Comparison of ENCODE assay signal across 8 cellular contexts in the genomic region with DNA sequence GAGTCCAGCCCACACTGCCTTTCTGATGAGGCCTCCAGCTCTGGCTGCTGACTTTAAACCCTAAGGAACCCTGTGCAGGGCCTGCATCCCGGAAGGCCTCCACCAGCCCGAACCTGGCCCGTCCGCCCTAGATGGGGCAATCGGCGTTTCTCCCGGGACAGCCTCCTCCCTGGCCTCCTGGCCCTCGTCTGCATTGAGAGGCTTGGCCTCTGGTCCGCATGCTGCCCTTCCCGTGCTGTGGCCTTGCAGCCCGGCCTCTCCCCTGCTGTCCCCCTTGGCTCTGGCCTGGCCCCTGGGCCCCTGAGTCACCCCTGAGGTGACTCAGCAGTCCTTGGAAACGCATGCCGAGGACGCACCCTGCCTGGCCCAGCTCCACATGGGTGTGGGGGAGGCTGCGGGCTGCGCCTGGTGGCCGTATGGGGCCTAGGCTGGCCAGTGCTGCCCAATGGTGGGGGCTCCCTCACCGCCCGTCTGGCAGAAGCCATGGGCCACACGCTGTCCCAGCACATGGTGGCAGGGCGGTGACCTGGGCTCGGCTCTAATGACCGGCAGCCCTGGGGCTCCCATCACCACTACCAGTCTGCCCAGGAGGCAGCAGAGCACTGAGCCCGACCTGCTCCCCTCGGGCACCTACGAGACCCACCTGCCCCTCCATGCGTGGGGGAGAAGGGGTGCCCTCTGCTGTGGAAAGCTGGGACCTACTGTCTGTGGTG. TPM values are rescaled to one million over a fixed set of nuclear protein-coding genes. Genes with fewer than 3 reads are reported as not detected.
DNase-seq lines count a peak whose midpoint lies in the region; ATAC-seq and TF ChIP-seq lines count a peak whose summit lies in the region.

No MANE protein-coding gene starts in this region.

- 7 to 30% (median 26%) methylated on average over 2 to 27 of the region's 27 CpGs for WGBS in adrenal gland, 4 donors

- no peak for ATAC-seq in HG03196 (IDR thresholded peaks at IDR 0.05; ENCODE audit: unreplicated experiment)
- no peak for ATAC-seq in GM21381 (IDR thresholded peaks at IDR 0.05; ENCODE audit: unreplicated experiment)
- ATAC-seq in HG02623 (IDR thresholded peaks at IDR 0.05; ENCODE audit: unreplicated experiment), result no peak

- H3K27ac ChIP-seq in HEK293 (ENCODE audit: extremely low read depth, low read depth, low read length) (no peak overlapping the region), adrenal gland (peak overlapping the region; percentile 79 to 96 (median 88)), iPS-18a (ENCODE audit: low read length) (no peak overlapping the region), stomach smooth muscle (ENCODE audit: low read length) (peak overlapping the region; percentile 71)

- peak in 1 of 2 donors; percentile 61 for TF ChIP-seq POLR2A in adrenal gland (IDR thresholded peaks at IDR 0.05)

- H3K4me3 ChIP-seq in HEK293 (ENCODE audit: low read depth, low read length), result no peak overlapping the region
- H3K4me3 ChIP-seq in adrenal gland, result no peak overlapping the region
- H3K4me3 ChIP-seq in iPS-18a (ENCODE audit: low read length), result no peak overlapping the region
- peak overlapping the region in 1 of 2 donors; percentile 40 for H3K4me3 ChIP-seq in stomach smooth muscle (ENCODE audit: low read length in 2 of 2)

- H3K9ac ChIP-seq in iPS-18a (ENCODE audit: low read length), result peak overlapping the region; percentile 33
- peak overlapping the region in 1 of 2 donors; percentile 48 for H3K9ac ChIP-seq in stomach smooth muscle (ENCODE audit: low read length in 2 of 2)

- H3K36me3 ChIP-seq in HEK293 (ENCODE audit: control insufficient read depth in 2 of 2, insufficient read depth in 1 of 2, low read length in 2 of 2), result peaks cover 0 to 3% of the 10 kb centered on the region in 2 experiments; a peak in 1 of 3 replicates
- H3K36me3 ChIP-seq in adrenal gland (replicated peaks in 1 of 2), result no peaks in the 10 kb centered on the region
- no peaks in the 10 kb centered on the region for H3K36me3 ChIP-seq in iPS-18a (ENCODE audit: control insufficient read depth, low read depth, low read length)
- H3K36me3 ChIP-seq in stomach smooth muscle (ENCODE audit: control insufficient read depth in 2 of 2, insufficient read depth in 2 of 2, low read length in 2 of 2), result no peaks in the 10 kb centered on the region

- intact Hi-C loops in adrenal gland (cut with DNase I), result no loop called here

- DNase-seq in adrenal gland (peak; percentile 81 to 96 (median 92)), cerebellar cortex (ENCODE audit: low spot score) (no peak)

- H3K9me3 ChIP-seq in HEK293 (ENCODE audit: control insufficient read depth, insufficient read depth, low read depth, low read length) (no peaks in the 10 kb centered on the region), adrenal gland (replicated peaks in 1 of 3) (no peaks in the 10 kb centered on the region), iPS-18a (ENCODE audit: control insufficient read depth, low read depth, low read length) (no peaks in the 10 kb centered on the region), stomach smooth muscle (ENCODE audit: control insufficient read depth in 2 of 2, low read length in 2 of 2) (no peaks in the 10 kb centered on the region)

- POLR2A ChIA-PET in HEK293 (lab: Yijun Ruan, JAX), result interaction anchor here (1.0 to 3.8 kb wide), 4 partner anchors 11 to 31 kb away, joined by 3 to 19 read pairs (median 14); a partner anchor contains a TSS

- H3K4me1 ChIP-seq in HEK293 (ENCODE audit: control insufficient read depth, insufficient read depth, low read length) (peaks cover 9% of the 10 kb centered on the region), adrenal gland (replicated peaks in 1 of 2) (peaks cover 92 to 100% of the 10 kb centered on the region in 2 donors), iPS-18a (ENCODE audit: control insufficient read depth, low read depth, low read length) (peaks cover 24% of the 10 kb centered on the region), stomach smooth muscle (ENCODE audit: control insufficient read depth, insufficient read depth, low read length) (peaks cover 82% of the 10 kb centered on the region)

- H3K27me3 ChIP-seq in adrenal gland, result no peaks in the 10 kb centered on the region
- H3K27me3 ChIP-seq in iPS-18a (ENCODE audit: control insufficient read depth, insufficient read depth, low read length), result no peaks in the 10 kb centered on the region
- H3K27me3 ChIP-seq in stomach smooth muscle (ENCODE audit: control insufficient read depth in 1 of 2, insufficient read depth in 2 of 2, low read length in 2 of 2), result no peaks in the 10 kb centered on the region

- TF ChIP-seq CTCF in HEK293 (tag by site-specific recombination; IDR thresholded peaks at IDR 0.05), result 0 out of 2 replicates have a peak, but pooled peaks have one; percentile 9
- peak in 5 of 6 experiments; percentile 3 to 68 (median 34) for TF ChIP-seq CTCF in adrenal gland (IDR thresholded peaks at IDR 0.05)

- CTCF ChIA-PET in HEK293 (lab: Yijun Ruan, JAX), result interaction anchor here (0.5 to 5.5 kb wide), 12 partner anchors 8 to 107 kb away, joined by 3 to 40 read pairs (median 5); a partner anchor contains a TSS

TF ChIP-seq in HEK293, 187 proteins besides CTCF, POLR2A, EP300 and RAD21 (continues in another document):
- TF ChIP-seq ZNF10 (tag by site-specific recombination; IDR thresholded peaks at IDR 0.05) (no peak), ZNF350 (tag by site-specific recombination; IDR thresholded peaks at IDR 0.05) (no peak), ZNF777 (tag by site-specific recombination; IDR thresholded peaks at IDR 0.05; ENCODE audit: borderline replicate concordance) (no peak)
- TF ChIP-seq, protein P1, sequence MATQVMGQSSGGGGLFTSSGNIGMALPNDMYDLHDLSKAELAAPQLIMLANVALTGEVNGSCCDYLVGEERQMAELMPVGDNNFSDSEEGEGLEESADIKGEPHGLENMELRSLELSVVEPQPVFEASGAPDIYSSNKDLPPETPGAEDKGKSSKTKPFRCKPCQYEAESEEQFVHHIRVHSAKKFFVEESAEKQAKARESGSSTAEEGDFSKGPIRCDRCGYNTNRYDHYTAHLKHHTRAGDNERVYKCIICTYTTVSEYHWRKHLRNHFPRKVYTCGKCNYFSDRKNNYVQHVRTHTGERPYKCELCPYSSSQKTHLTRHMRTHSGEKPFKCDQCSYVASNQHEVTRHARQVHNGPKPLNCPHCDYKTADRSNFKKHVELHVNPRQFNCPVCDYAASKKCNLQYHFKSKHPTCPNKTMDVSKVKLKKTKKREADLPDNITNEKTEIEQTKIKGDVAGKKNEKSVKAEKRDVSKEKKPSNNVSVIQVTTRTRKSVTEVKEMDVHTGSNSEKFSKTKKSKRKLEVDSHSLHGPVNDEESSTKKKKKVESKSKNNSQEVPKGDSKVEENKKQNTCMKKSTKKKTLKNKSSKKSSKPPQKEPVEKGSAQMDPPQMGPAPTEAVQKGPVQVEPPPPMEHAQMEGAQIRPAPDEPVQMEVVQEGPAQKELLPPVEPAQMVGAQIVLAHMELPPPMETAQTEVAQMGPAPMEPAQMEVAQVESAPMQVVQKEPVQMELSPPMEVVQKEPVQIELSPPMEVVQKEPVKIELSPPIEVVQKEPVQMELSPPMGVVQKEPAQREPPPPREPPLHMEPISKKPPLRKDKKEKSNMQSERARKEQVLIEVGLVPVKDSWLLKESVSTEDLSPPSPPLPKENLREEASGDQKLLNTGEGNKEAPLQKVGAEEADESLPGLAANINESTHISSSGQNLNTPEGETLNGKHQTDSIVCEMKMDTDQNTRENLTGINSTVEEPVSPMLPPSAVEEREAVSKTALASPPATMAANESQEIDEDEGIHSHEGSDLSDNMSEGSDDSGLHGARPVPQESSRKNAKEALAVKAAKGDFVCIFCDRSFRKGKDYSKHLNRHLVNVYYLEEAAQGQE (tag by site-specific recombination; IDR thresholded peaks at IDR 0.05), result no peak
- TF ChIP-seq, protein P2, sequence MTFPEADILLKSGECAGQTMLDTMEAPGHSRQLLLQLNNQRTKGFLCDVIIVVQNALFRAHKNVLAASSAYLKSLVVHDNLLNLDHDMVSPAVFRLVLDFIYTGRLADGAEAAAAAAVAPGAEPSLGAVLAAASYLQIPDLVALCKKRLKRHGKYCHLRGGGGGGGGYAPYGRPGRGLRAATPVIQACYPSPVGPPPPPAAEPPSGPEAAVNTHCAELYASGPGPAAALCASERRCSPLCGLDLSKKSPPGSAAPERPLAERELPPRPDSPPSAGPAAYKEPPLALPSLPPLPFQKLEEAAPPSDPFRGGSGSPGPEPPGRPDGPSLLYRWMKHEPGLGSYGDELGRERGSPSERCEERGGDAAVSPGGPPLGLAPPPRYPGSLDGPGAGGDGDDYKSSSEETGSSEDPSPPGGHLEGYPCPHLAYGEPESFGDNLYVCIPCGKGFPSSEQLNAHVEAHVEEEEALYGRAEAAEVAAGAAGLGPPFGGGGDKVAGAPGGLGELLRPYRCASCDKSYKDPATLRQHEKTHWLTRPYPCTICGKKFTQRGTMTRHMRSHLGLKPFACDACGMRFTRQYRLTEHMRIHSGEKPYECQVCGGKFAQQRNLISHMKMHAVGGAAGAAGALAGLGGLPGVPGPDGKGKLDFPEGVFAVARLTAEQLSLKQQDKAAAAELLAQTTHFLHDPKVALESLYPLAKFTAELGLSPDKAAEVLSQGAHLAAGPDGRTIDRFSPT (tag by site-specific recombination; IDR thresholded peaks at IDR 0.05), result 0 out of 2 replicates have a peak, but pooled peaks have one; percentile 20

RNA-seq across cellular contexts. Expression of a gene that starts 25.7 kb away (rescaled TPM):
- 100 to 1,000 TPM in 1 of 8 donors, 10 to 100 TPM in 7; 69.9 to 112 (median 87.4) TPM for total RNA-seq in adrenal gland
- 100 to 1,000 TPM in 1 of 3 donors, 10 to 100 TPM in 2; 20.9 to 104 (median 96.4) TPM for polyA plus RNA-seq in adrenal gland

RNA-seq across cellular contexts. Expression of a gene that starts 27.8 kb away (rescaled TPM):
- 10 to 100 TPM in 2 of 8 donors, 1 to 10 TPM in 6; 3.4 to 14.6 (median 8.7) TPM for total RNA-seq in adrenal gland
- 1 to 10 TPM; 4.0 to 8.2 (median 7.3) TPM for polyA plus RNA-seq in adrenal gland

RNA-seq across cellular contexts. Expression of a gene that starts 31.2 kb away (rescaled TPM):
- 10 to 100 TPM in 6 of 8 donors, 1 to 10 TPM in 2; 8.6 to 37.5 (median 16.1) TPM for total RNA-seq in adrenal gland
- 10 to 100 TPM in 2 of 3 donors, 1 to 10 TPM in 1; 7.0 to 52.3 (median 38.5) TPM for polyA plus RNA-seq in adrenal gland

RNA-seq across cellular contexts. Expression of a gene that starts 36.0 kb away (rescaled TPM):
- 100 to 1,000 TPM in 1 of 8 donors, 10 to 100 TPM in 6, 1 to 10 TPM in 1; 8.5 to 106 (median 36.5) TPM for total RNA-seq in adrenal gland
- 10 to 100 TPM in 2 of 3 donors, 1 to 10 TPM in 1; 6.7 to 63.1 (median 39.8) TPM for polyA plus RNA-seq in adrenal gland

Comparison
In these comparisons a context has a peak if more than half of its experiments do, and no peak if none do; other contexts are left out.
1. H3K27ac ChIP-seq: peak in adrenal gland (5 of 5) and stomach smooth muscle (single experiment); none in HEK293 (single experiment) and iPS-18a (single experiment).